Comparison of ENCODE assay signal across 1 cellular context in the genomic region with DNA sequence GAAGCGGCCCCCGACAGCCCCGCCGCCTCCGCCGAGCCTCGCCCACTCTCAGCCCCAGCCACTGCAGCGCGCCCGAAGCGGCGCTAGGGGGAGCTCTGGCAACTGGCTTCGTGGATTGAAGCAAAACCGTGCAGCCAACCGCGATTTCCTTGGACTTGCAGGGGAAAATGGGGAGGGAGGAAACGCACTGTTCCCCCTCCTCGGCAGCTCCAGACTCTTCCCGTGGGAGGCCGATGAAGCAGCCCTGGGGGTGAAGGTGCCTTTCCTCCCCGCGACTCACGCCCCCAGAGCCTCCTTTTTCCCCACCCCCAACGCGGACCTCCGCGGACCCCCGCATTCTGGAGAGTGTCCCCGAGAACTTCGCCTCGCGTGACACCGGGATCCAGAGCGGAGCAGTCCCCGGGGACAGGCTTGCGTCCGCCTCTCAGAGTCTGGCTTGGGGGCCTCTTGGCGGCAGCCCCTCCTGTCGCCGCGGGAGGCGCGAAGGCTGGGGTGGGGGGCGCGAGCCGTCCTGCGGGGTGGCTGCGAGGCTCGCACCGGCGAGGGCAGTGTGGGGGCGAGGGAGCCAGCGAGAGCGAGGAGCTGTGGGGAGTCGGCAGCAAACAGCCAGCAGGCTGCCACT.
TF ChIP-seq lines count a peak whose summit lies in the region.

No MANE protein-coding gene starts in this region.

TF ChIP-seq in HepG2, 621 proteins besides CTCF, POLR2A, EP300 and RAD21 (continued from another document and continues in another):
- peak; percentile 49; the same call in 1 of the 2 replicates for TF ChIP-seq TFDP1 (CRISPR knock-in tag; IDR thresholded peaks at IDR 0.05; ENCODE audit: borderline replicate concordance)
- TF ChIP-seq PCBP1 (IDR thresholded peaks at IDR 0.05; ENCODE audit: borderline replicate concordance, low read depth, low read length) = no peak
- no peak for TF ChIP-seq ARID2 (CRISPR knock-in tag; IDR thresholded peaks at IDR 0.05; ENCODE audit: borderline replicate concordance)
- TF ChIP-seq KDM2A (CRISPR knock-in tag; IDR thresholded peaks at IDR 0.05; ENCODE audit: borderline replicate concordance, low read depth) = peak; percentile 87
- 0 out of 2 replicates have a peak, but pooled peaks have one; percentile 17 for TF ChIP-seq MTA1 (CRISPR knock-in tag; IDR thresholded peaks at IDR 0.05; ENCODE audit: borderline replicate concordance)
- no peak for TF ChIP-seq ZNF292 (CRISPR knock-in tag; IDR thresholded peaks at IDR 0.05; ENCODE audit: borderline replicate concordance, low read depth)
- TF ChIP-seq TOE1 (CRISPR knock-in tag; IDR thresholded peaks at IDR 0.05) = no peak
- TF ChIP-seq ZSCAN30 (CRISPR knock-in tag; IDR thresholded peaks at IDR 0.05) = no peak
- TF ChIP-seq ZNF615 (CRISPR knock-in tag; IDR thresholded peaks at IDR 0.05; ENCODE audit: borderline replicate concordance) = no peak
- no peak for TF ChIP-seq KAT7 (CRISPR knock-in tag; IDR thresholded peaks at IDR 0.05; ENCODE audit: borderline replicate concordance)
- TF ChIP-seq ZMYM3 (CRISPR knock-in tag; IDR thresholded peaks at IDR 0.05) = no peak
- no peak for TF ChIP-seq ZNF562 (CRISPR knock-in tag; IDR thresholded peaks at IDR 0.05; ENCODE audit: borderline replicate concordance)
- no peak for TF ChIP-seq ATRX (CRISPR knock-in tag; IDR thresholded peaks at IDR 0.05; ENCODE audit: borderline replicate concordance)
- TF ChIP-seq ZFP90 (CRISPR knock-in tag; IDR thresholded peaks at IDR 0.05; ENCODE audit: borderline replicate concordance) = peak; percentile 76; the same call in 1 of the 2 replicates
- TF ChIP-seq RBFOX2 (IDR thresholded peaks at IDR 0.05; ENCODE audit: low read depth, low read length) = no peak
- peak; percentile 56; the same call in 1 of the 2 replicates for TF ChIP-seq RCOR2 (CRISPR knock-in tag; IDR thresholded peaks at IDR 0.05)
- peak; percentile 57; the same call in 1 of the 2 replicates for TF ChIP-seq HDAC2 (CRISPR knock-in tag; IDR thresholded peaks at IDR 0.05)
- no peak for TF ChIP-seq EEA1 (CRISPR knock-in tag; IDR thresholded peaks at IDR 0.05; ENCODE audit: borderline replicate concordance)
- TF ChIP-seq ZNF431 (CRISPR knock-in tag; IDR thresholded peaks at IDR 0.05; ENCODE audit: borderline replicate concordance, low read depth) = no peak
- peak; percentile 45; the same call in 1 of the 2 replicates for TF ChIP-seq SSRP1 (CRISPR knock-in tag; IDR thresholded peaks at IDR 0.05)
- no peak for TF ChIP-seq ZNF577 (CRISPR knock-in tag; IDR thresholded peaks at IDR 0.05; ENCODE audit: borderline replicate concordance, low read depth)
- TF ChIP-seq ZNF12 (CRISPR knock-in tag; IDR thresholded peaks at IDR 0.05) = no peak
- TF ChIP-seq, protein P1, sequence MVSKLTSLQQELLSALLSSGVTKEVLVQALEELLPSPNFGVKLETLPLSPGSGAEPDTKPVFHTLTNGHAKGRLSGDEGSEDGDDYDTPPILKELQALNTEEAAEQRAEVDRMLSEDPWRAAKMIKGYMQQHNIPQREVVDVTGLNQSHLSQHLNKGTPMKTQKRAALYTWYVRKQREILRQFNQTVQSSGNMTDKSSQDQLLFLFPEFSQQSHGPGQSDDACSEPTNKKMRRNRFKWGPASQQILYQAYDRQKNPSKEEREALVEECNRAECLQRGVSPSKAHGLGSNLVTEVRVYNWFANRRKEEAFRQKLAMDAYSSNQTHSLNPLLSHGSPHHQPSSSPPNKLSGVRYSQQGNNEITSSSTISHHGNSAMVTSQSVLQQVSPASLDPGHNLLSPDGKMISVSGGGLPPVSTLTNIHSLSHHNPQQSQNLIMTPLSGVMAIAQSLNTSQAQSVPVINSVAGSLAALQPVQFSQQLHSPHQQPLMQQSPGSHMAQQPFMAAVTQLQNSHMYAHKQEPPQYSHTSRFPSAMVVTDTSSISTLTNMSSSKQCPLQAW (CRISPR knock-in tag; IDR thresholded peaks at IDR 0.05) = peak; percentile 11; the same call in 1 of the 2 replicates
- TF ChIP-seq PATZ1 (CRISPR knock-in tag; IDR thresholded peaks at IDR 0.05) = peak; percentile 49
- TF ChIP-seq ZNF10 (CRISPR knock-in tag; IDR thresholded peaks at IDR 0.05; ENCODE audit: borderline replicate concordance, low read depth) = no peak
- peak; percentile 90 for TF ChIP-seq ZNF816 (CRISPR knock-in tag; IDR thresholded peaks at IDR 0.05; ENCODE audit: borderline replicate concordance)
- no peak for TF ChIP-seq ATF6 (CRISPR knock-in tag; conservative IDR thresholded peaks at IDR 0.05)
- no peak for TF ChIP-seq GTF3A (CRISPR knock-in tag; conservative IDR thresholded peaks at IDR 0.05)
- no peak for TF ChIP-seq CBX1 (IDR thresholded peaks at IDR 0.05; ENCODE audit: low read depth)
- TF ChIP-seq NR2F6 (IDR thresholded peaks at IDR 0.05) = no peak
- TF ChIP-seq NR2F6 (CRISPR knock-in tag; IDR thresholded peaks at IDR 0.05) = peak; percentile 33; the same call in 1 of the 2 replicates
- peak; percentile 60; the same call in 1 of the 2 replicates for TF ChIP-seq ZNF274 (CRISPR knock-in tag; IDR thresholded peaks at IDR 0.05)
- peak; percentile 67; the same call in 1 of the 2 replicates for TF ChIP-seq ZNF788 (CRISPR knock-in tag; IDR thresholded peaks at IDR 0.05; ENCODE audit: borderline replicate concordance)
- no peak for TF ChIP-seq ZNF569 (CRISPR knock-in tag; IDR thresholded peaks at IDR 0.05; ENCODE audit: borderline replicate concordance)
- TF ChIP-seq IRX3 (CRISPR knock-in tag; IDR thresholded peaks at IDR 0.05; ENCODE audit: borderline replicate concordance, low read depth) = no peak
- TF ChIP-seq ZIK1 (CRISPR knock-in tag; IDR thresholded peaks at IDR 0.05; ENCODE audit: borderline replicate concordance, low read depth) = no peak
- no peak for TF ChIP-seq ZNF781 (CRISPR knock-in tag; IDR thresholded peaks at IDR 0.05; ENCODE audit: borderline replicate concordance, not compliant biosample characterization)
- TF ChIP-seq, protein P2, sequence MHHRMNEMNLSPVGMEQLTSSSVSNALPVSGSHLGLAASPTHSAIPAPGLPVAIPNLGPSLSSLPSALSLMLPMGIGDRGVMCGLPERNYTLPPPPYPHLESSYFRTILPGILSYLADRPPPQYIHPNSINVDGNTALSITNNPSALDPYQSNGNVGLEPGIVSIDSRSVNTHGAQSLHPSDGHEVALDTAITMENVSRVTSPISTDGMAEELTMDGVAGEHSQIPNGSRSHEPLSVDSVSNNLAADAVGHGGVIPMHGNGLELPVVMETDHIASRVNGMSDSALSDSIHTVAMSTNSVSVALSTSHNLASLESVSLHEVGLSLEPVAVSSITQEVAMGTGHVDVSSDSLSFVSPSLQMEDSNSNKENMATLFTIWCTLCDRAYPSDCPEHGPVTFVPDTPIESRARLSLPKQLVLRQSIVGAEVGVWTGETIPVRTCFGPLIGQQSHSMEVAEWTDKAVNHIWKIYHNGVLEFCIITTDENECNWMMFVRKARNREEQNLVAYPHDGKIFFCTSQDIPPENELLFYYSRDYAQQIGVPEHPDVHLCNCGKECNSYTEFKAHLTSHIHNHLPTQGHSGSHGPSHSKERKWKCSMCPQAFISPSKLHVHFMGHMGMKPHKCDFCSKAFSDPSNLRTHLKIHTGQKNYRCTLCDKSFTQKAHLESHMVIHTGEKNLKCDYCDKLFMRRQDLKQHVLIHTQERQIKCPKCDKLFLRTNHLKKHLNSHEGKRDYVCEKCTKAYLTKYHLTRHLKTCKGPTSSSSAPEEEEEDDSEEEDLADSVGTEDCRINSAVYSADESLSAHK (CRISPR knock-in tag; IDR thresholded peaks at IDR 0.05; ENCODE audit: borderline replicate concordance) = no peak
- TF ChIP-seq PBX2 (CRISPR knock-in tag; IDR thresholded peaks at IDR 0.05) = no peak
- peak; percentile 72; the same call in 1 of the 2 replicates for TF ChIP-seq ZNF772 (CRISPR knock-in tag; IDR thresholded peaks at IDR 0.05)
- TF ChIP-seq, protein P3, sequence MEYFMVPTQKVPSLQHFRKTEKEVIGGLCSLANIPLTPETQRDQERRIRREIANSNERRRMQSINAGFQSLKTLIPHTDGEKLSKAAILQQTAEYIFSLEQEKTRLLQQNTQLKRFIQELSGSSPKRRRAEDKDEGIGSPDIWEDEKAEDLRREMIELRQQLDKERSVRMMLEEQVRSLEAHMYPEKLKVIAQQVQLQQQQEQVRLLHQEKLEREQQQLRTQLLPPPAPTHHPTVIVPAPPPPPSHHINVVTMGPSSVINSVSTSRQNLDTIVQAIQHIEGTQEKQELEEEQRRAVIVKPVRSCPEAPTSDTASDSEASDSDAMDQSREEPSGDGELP (IDR thresholded peaks at IDR 0.05; ENCODE audit: borderline replicate concordance, low read depth) = no peak
- TF ChIP-seq SAP130 (CRISPR knock-in tag; IDR thresholded peaks at IDR 0.05; ENCODE audit: low read depth) = peak; percentile 71
- no peak for TF ChIP-seq YEATS4 (CRISPR knock-in tag; IDR thresholded peaks at IDR 0.05; ENCODE audit: borderline replicate concordance)
- no peak for TF ChIP-seq ZNF570 (CRISPR knock-in tag; IDR thresholded peaks at IDR 0.05; ENCODE audit: borderline replicate concordance)
- no peak; the same call in 1 of the 2 replicates for TF ChIP-seq ARID5B (CRISPR knock-in tag; IDR thresholded peaks at IDR 0.05)
- TF ChIP-seq IKZF1 (IDR thresholded peaks at IDR 0.05) = no peak
